ENCODE assay signal across 6 cellular contexts in the genomic region with DNA sequence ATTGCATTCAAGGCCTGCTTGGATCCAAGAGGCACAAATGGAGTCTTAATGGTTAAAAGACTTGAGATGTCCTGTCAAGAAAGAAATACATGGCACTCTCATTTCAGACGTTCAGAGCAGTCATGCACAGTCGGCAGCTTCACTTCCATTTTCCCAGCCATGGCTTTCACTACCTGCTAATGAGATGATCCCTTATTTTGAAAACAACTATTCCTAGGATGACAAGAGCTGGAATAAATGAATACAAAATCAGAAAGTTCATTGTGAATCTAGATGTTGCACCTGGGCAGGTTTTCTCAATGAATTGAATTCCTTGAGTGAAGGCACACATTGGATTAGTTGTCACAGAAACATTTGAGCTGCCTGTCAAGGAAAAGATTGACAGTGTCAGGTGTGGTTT. TPM values are rescaled to one million over a fixed set of nuclear protein-coding genes. Genes with fewer than 3 reads are reported as not detected.
"Had no signal": no experiment of that assay in that cellular context is flagged by ENCODE, and none has a peak within 500 bp of the region (broad histone marks: within the 10 kb centered on the region; RNA-seq: fewer than 3 reads in every experiment).

No MANE protein-coding gene starts in this region.

- H3K27ac ChIP-seq: HL-60 had no signal

- H3K4me3 ChIP-seq: K562 had no signal

- DNase-seq: IMR-90, KBM-7, KG1 had no signal

RNA-seq across cellular contexts. Expression of a gene that starts 25.7 kb away (rescaled TPM):
- polyA plus RNA-seq: IgD-negative memory B cell, IMR-90 had no signal

RNA-seq across cellular contexts. Expression of a gene that starts 25.8 kb away (rescaled TPM):
- polyA plus RNA-seq: IgD-negative memory B cell, IMR-90, K562 had no signal
